Comparison of ENCODE assay signal across 8 cellular contexts in genomic region chr17:48724241-48725004, GRCh38. TPM values are rescaled to one million over a fixed set of nuclear protein-coding genes. Genes with fewer than 3 reads are reported as not detected.
DNase-seq lines count a peak whose midpoint lies in the region; ATAC-seq and TF ChIP-seq lines count a peak whose summit lies in the region.

No MANE protein-coding gene starts in this region.

- peak overlapping the region; percentile 56 for H3K4me2 ChIP-seq in OCI-LY3 (ENCODE audit: low read length)

- H3K9me3 ChIP-seq in OCI-LY3 (ENCODE audit: insufficient read depth, low read length) = no peaks in the 10 kb centered on the region

- no peak overlapping the region for H3K9ac ChIP-seq in OCI-LY3 (ENCODE audit: low read length)

- intact Hi-C loops in natural killer cell (cut with micrococcal nuclease) = loop anchor here (1.0 to 10.0 kb wide), 6 partner anchors 33 to 980 kb away; partner anchors contain the start of gene HOXB7

- peak overlapping the region; percentile 40; the same call in 1 of the 2 replicates for H3K4me3 ChIP-seq in OCI-LY3 (ENCODE audit: low read length)

- peak overlapping the region; percentile 74; the same call in 1 of the 2 replicates for H2AFZ ChIP-seq in OCI-LY3 (ENCODE audit: low read depth, low read length)

- no peak overlapping the region for H3K27ac ChIP-seq in OCI-LY3 (ENCODE audit: low read length)

- TF ChIP-seq CTCF in OCI-LY3 (IDR thresholded peaks at IDR 0.05; ENCODE audit: low read depth, low read length) (peak; percentile 78), natural killer cell (IDR thresholded peaks at IDR 0.05) (peak; percentile 74)

- H3K27me3 ChIP-seq in OCI-LY3 (ENCODE audit: low read depth, low read length) = peaks cover 2% of the 10 kb centered on the region; the same call in 1 of the 2 replicates

- no peaks in the 10 kb centered on the region for H3K36me3 ChIP-seq in OCI-LY3 (replicated peaks; ENCODE audit: low read depth, low read length)

- H3K36me3 Mint-ChIP-seq in natural killer cell = no peaks in the 10 kb centered on the region
- H3K36me3 Mint-ChIP-seq in stimulated activated effector memory CD8-positive, alpha-beta T cell treated with anti-CD3 and anti-CD28 coated beads, Interleukin-12 subunit alpha, Interleukin-12 subunit beta, amount 100 ng/mL, for 72 hours = peaks cover 13% of the 10 kb centered on the region

- H3K79me2 ChIP-seq in OCI-LY3 (ENCODE audit: low read length) = no peaks in the 10 kb centered on the region

- DNase-seq in C1 segment of cervical spinal cord (lab: John Stamatoyannopoulos, UW) (peak in 11 of 14 donors; percentile 5 to 59 (median 20)), activated T-cell treated with anti-CD3 and anti-CD28 coated beads for 1 hour (ENCODE audit: low read depth) (peak; percentile 80), erythroblast (lab: John Stamatoyannopoulos, UW) (peak; percentile 62 to 80), natural killer cell (peak; percentile 71)
- DNase-seq in stimulated activated effector memory CD8-positive, alpha-beta T cell treated with anti-CD3 and anti-CD28 coated beads, Interleukin-12 subunit alpha, Interleukin-12 subunit beta, amount 100 ng/mL, for 72 hours (ENCODE audit: low spot score in 2 of 2) = peak; percentile 62 to 89

- H3K4me1 ChIP-seq in OCI-LY3 (ENCODE audit: low read length) = peaks cover 10% of the 10 kb centered on the region

- H4K20me1 ChIP-seq in OCI-LY3 (ENCODE audit: insufficient read depth, low read length) = no peaks in the 10 kb centered on the region

- ATAC-seq in HG02798 (IDR thresholded peaks at IDR 0.05; ENCODE audit: poor library complexity, unreplicated experiment) = peak; percentile 50
- ATAC-seq in natural killer cell = peak; percentile 66 to 79 (median 69)
- peak; percentile 53 for ATAC-seq in stimulated activated effector memory CD8-positive, alpha-beta T cell treated with anti-CD3 and anti-CD28 coated beads, Interleukin-12 subunit alpha, Interleukin-12 subunit beta, amount 100 ng/mL, for 72 hours
- ATAC-seq in GM19324 (IDR thresholded peaks at IDR 0.05; ENCODE audit: low FRiP score, unreplicated experiment) = no peak

- no peak for TF ChIP-seq POLR2A in erythroblast (IDR thresholded peaks at IDR 0.05; ENCODE audit: low read length)

- peaks cover 27 to 56% of the 10 kb centered on the region in 2 donors for H3K4me1 Mint-ChIP-seq in natural killer cell
- peaks cover 42% of the 10 kb centered on the region for H3K4me1 Mint-ChIP-seq in stimulated activated effector memory CD8-positive, alpha-beta T cell treated with anti-CD3 and anti-CD28 coated beads, Interleukin-12 subunit alpha, Interleukin-12 subunit beta, amount 100 ng/mL, for 72 hours

- H3K27ac Mint-ChIP-seq in natural killer cell = peak overlapping the region; percentile 35 to 70
- H3K27ac Mint-ChIP-seq in stimulated activated effector memory CD8-positive, alpha-beta T cell treated with anti-CD3 and anti-CD28 coated beads, Interleukin-12 subunit alpha, Interleukin-12 subunit beta, amount 100 ng/mL, for 72 hours = no peak overlapping the region

- no peaks in the 10 kb centered on the region for H3K9me3 Mint-ChIP-seq in natural killer cell
- no peaks in the 10 kb centered on the region for H3K9me3 Mint-ChIP-seq in stimulated activated effector memory CD8-positive, alpha-beta T cell treated with anti-CD3 and anti-CD28 coated beads, Interleukin-12 subunit alpha, Interleukin-12 subunit beta, amount 100 ng/mL, for 72 hours

- H3K27me3 Mint-ChIP-seq in natural killer cell (ENCODE audit: low read depth in 2 of 2) = peaks cover 85 to 87% of the 10 kb centered on the region in 2 donors

- peak overlapping the region; percentile 83 for H3K4me3 Mint-ChIP-seq in natural killer cell
- H3K4me3 Mint-ChIP-seq in stimulated activated effector memory CD8-positive, alpha-beta T cell treated with anti-CD3 and anti-CD28 coated beads, Interleukin-12 subunit alpha, Interleukin-12 subunit beta, amount 100 ng/mL, for 72 hours = peak overlapping the region; percentile 59

RNA-seq across cellular contexts. Expression of gene PRAC2, which starts 1.4 kb away (rescaled TPM):
- total RNA-seq in natural killer cell = not detected

RNA-seq across cellular contexts. Expression of gene PRAC1, which starts 2.1 kb away (rescaled TPM):
- not detected for total RNA-seq in natural killer cell

RNA-seq across cellular contexts. Expression of gene HOXB13, which starts 4.1 kb away (rescaled TPM):
- not detected for total RNA-seq in natural killer cell

Comparison
In these comparisons a context has a peak if more than half of its experiments do, and no peak if none do; other contexts are left out.
1. DNase-seq: peak in every context shown above with its lines; median percentile 80 in activated T-cell treated with anti-CD3 and anti-CD28 coated beads for 1 hour; 76 in stimulated activated effector memory CD8-positive, alpha-beta T cell treated with anti-CD3 and anti-CD28 coated beads, Interleukin-12 subunit alpha, Interleukin-12 subunit beta, amount 100 ng/mL, for 72 hours; 71 in erythroblast; 71 in natural killer cell; 20 in C1 segment of cervical spinal cord.